Comparison of ENCODE assay signal across 20 cellular contexts in genomic region chr1:235588156-235588555, GRCh38.
"Had no signal": no experiment of that assay in that cellular context is flagged by ENCODE, and none has a peak within 500 bp of the region (broad histone marks: within the 10 kb centered on the region; RNA-seq: fewer than 3 reads in every experiment).

No MANE protein-coding gene starts in this region.

- H3K4me2 ChIP-seq: neural progenitor cell had no signal

- H3K27me3 ChIP-seq: neural progenitor cell, pancreas, thyroid gland, uterus had no signal

- DNase-seq: cortex of kidney; effector memory CD4-positive, alpha-beta T cell; heart left ventricle; hippocampal formation; kidney glomerular epithelial cell; mammary epithelial cell; nucleus accumbens; pancreas; right cardiac atrium; small intestine; stimulated activated CD4-positive, alpha-beta T cell treated with anti-CD3 and anti-CD28 coated beads, Interleukin-2, amount 100 ng/mL, for 48 hours; stimulated activated naive CD8-positive, alpha-beta T cell treated with anti-CD3 and anti-CD28 coated beads, Interleukin-15, Interleukin-2, amounts not matched to agents 100 U/mL and 50 U/mL, for 24 hours; thyroid gland had no signal

- H3K4me3 ChIP-seq: heart left ventricle, neural progenitor cell, pancreas, suprapubic skin, thyroid gland, uterus had no signal

- H3K9ac ChIP-seq: neural progenitor cell had no signal

- H3K27ac Mint-ChIP-seq: naive thymus-derived CD4-positive, alpha-beta T cell; neural progenitor cell; progenitor cell of endocrine pancreas; type B pancreatic cell had no signal

- H3K36me3 ChIP-seq: heart left ventricle, neural progenitor cell, pancreas, suprapubic skin, thyroid gland, uterus had no signal

- H3K27ac ChIP-seq: heart left ventricle, neural progenitor cell, pancreas, suprapubic skin, thyroid gland had no signal

- H3K4me3 Mint-ChIP-seq: neural progenitor cell, type B pancreatic cell had no signal

- H3K4me1 ChIP-seq: heart left ventricle, neural progenitor cell, pancreas, suprapubic skin, thyroid gland, uterus had no signal

- ATAC-seq: esophagus mucosa; heart left ventricle; naive thymus-derived CD4-positive, alpha-beta T cell; pancreas; right cardiac atrium; stimulated activated naive CD8-positive, alpha-beta T cell treated with anti-CD3 and anti-CD28 coated beads, Interleukin-15, Interleukin-2, amounts not matched to agents 100 U/mL and 50 U/mL, for 24 hours had no signal

- H3K27me3 Mint-ChIP-seq: progenitor cell of endocrine pancreas, type B pancreatic cell had no signal

- H2AFZ ChIP-seq: neural progenitor cell had no signal

- H3K9me3 ChIP-seq: heart left ventricle, pancreas, suprapubic skin, thyroid gland, uterus had no signal
